ENCODE assay signal across 8 cellular contexts in the genomic region with DNA sequence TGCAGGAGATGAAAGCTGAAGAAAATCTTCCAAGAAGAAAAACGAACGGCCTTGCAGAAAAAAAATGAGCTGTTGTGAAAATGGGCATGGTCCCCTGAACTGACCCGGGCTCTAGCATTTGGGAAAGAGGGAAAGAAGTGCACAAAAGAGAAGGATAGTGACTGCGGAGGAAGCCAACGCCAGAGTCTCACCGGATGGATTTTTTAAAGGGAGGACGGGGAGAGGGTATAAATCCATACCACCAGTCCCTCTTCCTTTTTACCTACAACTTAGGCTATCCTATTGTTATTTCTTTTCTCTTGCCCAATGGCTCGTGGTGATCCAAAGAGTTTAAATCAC. TPM values are rescaled to one million over a fixed set of nuclear protein-coding genes. Genes with fewer than 3 reads are reported as not detected.
A peak's percentile ranks its signal among the peaks of the same experiment; 100 is the strongest.
DNase-seq lines count a peak whose midpoint lies in the region; ATAC-seq lines count a peak whose summit lies in the region.

No MANE protein-coding gene starts in this region.

- H3K9me3 ChIP-seq in stomach smooth muscle (ENCODE audit: control insufficient read depth in 2 of 2, low read length in 2 of 2) = no peaks in the 10 kb centered on the region

- H3K4me3 Mint-ChIP-seq in activated T-helper 17 cell treated with anti-CD3 and anti-CD28 coated beads, Interleukin-2, amount 50 U/mL, for 72 hours = peak overlapping the region; percentile 93

- DNase-seq in NCI-H345 treated with DMSO at 0.1 percent for 48 hours (lab: John Stamatoyannopoulos, UW; ENCODE audit: unreplicated experiment) = peak; percentile 27
- no peak for DNase-seq in NCI-H345 (lab: John Stamatoyannopoulos, UW)
- DNase-seq in iPS-NIHi7 (ENCODE audit: extremely low spot score) = peak; percentile 16
- no peak for DNase-seq in HT-29 (ENCODE audit: low spot score)
- no peak for DNase-seq in stimulated activated CD4-positive, alpha-beta T cell treated with anti-CD3 and anti-CD28 coated beads, Interleukin-4, amount 100 ng/mL, for 1 hour

- H3K4me3 ChIP-seq in stomach smooth muscle (ENCODE audit: low read length in 2 of 2) = peak overlapping the region; percentile 82 to 87

- no peak for ATAC-seq in activated T-helper 17 cell treated with anti-CD3 and anti-CD28 coated beads, Interleukin-2, amount 50 U/mL, for 72 hours (replicated peaks)
- ATAC-seq in GM18909 (IDR thresholded peaks at IDR 0.05; ENCODE audit: poor library complexity, unreplicated experiment) = no peak

- peaks cover 9% of the 10 kb centered on the region for H3K36me3 Mint-ChIP-seq in activated T-helper 17 cell treated with anti-CD3 and anti-CD28 coated beads, Interleukin-2, amount 50 U/mL, for 72 hours (ENCODE audit: low read depth)

- peak overlapping the region; percentile 49 for H3K27ac ChIP-seq in stomach smooth muscle (ENCODE audit: low read length)

- H3K36me3 ChIP-seq in stomach smooth muscle (ENCODE audit: control insufficient read depth in 2 of 2, insufficient read depth in 2 of 2, low read length in 2 of 2) = peaks cover 0 to 3% of the 10 kb centered on the region in 2 donors

- H3K27me3 ChIP-seq in stomach smooth muscle (ENCODE audit: control insufficient read depth in 1 of 2, insufficient read depth in 2 of 2, low read length in 2 of 2) = no peaks in the 10 kb centered on the region

- H3K4me1 Mint-ChIP-seq in activated T-helper 17 cell treated with anti-CD3 and anti-CD28 coated beads, Interleukin-2, amount 50 U/mL, for 72 hours = peaks cover 7% of the 10 kb centered on the region

- peak overlapping the region; percentile 91 for H3K27ac Mint-ChIP-seq in activated T-helper 17 cell treated with anti-CD3 and anti-CD28 coated beads, Interleukin-2, amount 50 U/mL, for 72 hours

- H3K9me3 Mint-ChIP-seq in activated T-helper 17 cell treated with anti-CD3 and anti-CD28 coated beads, Interleukin-2, amount 50 U/mL, for 72 hours = no peaks in the 10 kb centered on the region

- peaks cover 14% of the 10 kb centered on the region for H3K27me3 Mint-ChIP-seq in activated T-helper 17 cell treated with anti-CD3 and anti-CD28 coated beads, Interleukin-2, amount 50 U/mL, for 72 hours

- no peaks in the 10 kb centered on the region for H3K4me1 ChIP-seq in stomach smooth muscle (ENCODE audit: control insufficient read depth, insufficient read depth, low read length)

- H3K9ac ChIP-seq in stomach smooth muscle (ENCODE audit: low read length in 2 of 2) = peak overlapping the region; percentile 58 to 85

RNA-seq across cellular contexts. Expression of a gene that starts 0.6 kb away (rescaled TPM):
- total RNA-seq in activated T-helper 17 cell treated with anti-CD3 and anti-CD28 coated beads, Interleukin-2, amount 50 U/mL, for 72 hours = 1 to 10 TPM; 5.0 to 8.3 TPM
- total RNA-seq in HT-29 (2014; rRNA removed; shearing (Covaris generic)) = 3.9 and 4.4 TPM in 2 replicates

RNA-seq across cellular contexts. Expression of a gene that starts 23.2 kb away (rescaled TPM):
- not detected for total RNA-seq in activated T-helper 17 cell treated with anti-CD3 and anti-CD28 coated beads, Interleukin-2, amount 50 U/mL, for 72 hours
- 0.26 and 1.0 TPM in 2 replicates for total RNA-seq in HT-29 (2014; rRNA removed; shearing (Covaris generic))

Comparison
In these comparisons a context has a peak if more than half of its experiments do, and no peak if none do; other contexts are left out.
1. DNase-seq: peak in NCI-H345 treated with DMSO at 0.1 percent for 48 hours (single experiment) and iPS-NIHi7 (single experiment); none in NCI-H345 (single experiment), HT-29 (single experiment) and stimulated activated CD4-positive, alpha-beta T cell treated with anti-CD3 and anti-CD28 coated beads, Interleukin-4, amount 100 ng/mL, for 1 hour (single experiment).